Comparison of ENCODE assay signal across 11 cellular contexts in the genomic region with DNA sequence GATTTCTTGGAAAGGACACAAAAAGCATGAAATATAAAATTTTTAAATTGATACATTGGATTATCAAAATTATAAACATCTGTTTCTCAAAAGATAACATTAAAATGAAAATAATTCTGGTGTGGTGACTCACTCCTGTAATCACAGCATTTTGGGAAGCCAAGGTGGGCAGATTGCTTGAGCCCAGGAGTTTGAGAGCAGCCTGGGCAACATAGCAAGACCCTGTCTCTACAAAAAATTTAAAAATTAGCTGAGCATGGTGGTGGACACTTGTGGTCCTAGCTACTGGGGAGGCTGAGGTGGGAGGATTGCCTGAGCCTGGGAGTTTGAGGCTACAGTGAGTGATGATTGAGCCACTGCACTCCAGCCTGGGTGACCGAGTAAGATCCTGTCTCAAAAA. TPM values are rescaled to one million over a fixed set of nuclear protein-coding genes. Genes with fewer than 3 reads are reported as not detected.
"Had no signal": no experiment of that assay in that cellular context is flagged by ENCODE, and none has a peak within 500 bp of the region (broad histone marks: within the 10 kb centered on the region; RNA-seq: fewer than 3 reads in every experiment).

No MANE protein-coding gene starts in this region.

RNA-seq across cellular contexts. Expression of a gene that starts 16.4 kb away (rescaled TPM):
- total RNA-seq: activated B cell treated with CpG ODN at 0.5 μM for 24 hours; activated CD4-positive, alpha-beta memory T cell treated with anti-CD3 and anti-CD28 coated beads, Interleukin-2, amount 10 ng/mL, durations not matched to agents 7 days and 5 days; activated CD4-positive, alpha-beta T cell treated with anti-CD3 and anti-CD28 coated beads, Interleukin-2, amount 10 ng/mL, durations not matched to agents 7 days and 5 days; T-helper 1 cell treated with Interleukin-12 subunit alpha and Interleukin-12 subunit beta and Interleukin-4 antibody, amounts not matched to agents 30 ng/mL and 1 ng/mL, for 36 hours; T-helper 2 cell treated with Interferon-gamma antibody and Interleukin-4, amounts not matched to agents 100 ng/mL and 5 ng/mL, for 36 hours had no signal

RNA-seq across cellular contexts. Expression of a gene that starts 25.5 kb away (rescaled TPM):
- total RNA-seq: activated B cell treated with CpG ODN at 0.5 μM for 24 hours; activated CD4-positive, alpha-beta memory T cell treated with anti-CD3 and anti-CD28 coated beads for 36 hours; activated CD4-positive, alpha-beta memory T cell treated with anti-CD3 and anti-CD28 coated beads, Interleukin-2, amount 10 ng/mL, durations not matched to agents 7 days and 5 days; activated CD4-positive, alpha-beta T cell treated with anti-CD3 and anti-CD28 coated beads for 36 hours; activated CD4-positive, alpha-beta T cell treated with anti-CD3 and anti-CD28 coated beads, Interleukin-2, amount 10 ng/mL, durations not matched to agents 24 days and 14 days; activated CD4-positive, alpha-beta T cell treated with anti-CD3 and anti-CD28 coated beads, Interleukin-2, amount 10 ng/mL, durations not matched to agents 7 days and 5 days; activated CD8-positive, alpha-beta memory T cell treated with anti-CD3 and anti-CD28 coated beads, Interleukin-2, amount 10 ng/mL, durations not matched to agents 7 days and 5 days; activated CD8-positive, alpha-beta T cell treated with anti-CD3 and anti-CD28 coated beads for 36 hours; activated CD8-positive, alpha-beta T cell treated with anti-CD3 and anti-CD28 coated beads, Interleukin-2, amount 10 ng/mL, durations not matched to agents 7 days and 5 days; T-helper 1 cell treated with Interleukin-12 subunit alpha and Interleukin-12 subunit beta and Interleukin-4 antibody, amounts not matched to agents 30 ng/mL and 1 ng/mL, for 36 hours; T-helper 2 cell treated with Interferon-gamma antibody and Interleukin-4, amounts not matched to agents 100 ng/mL and 5 ng/mL, for 36 hours had no signal
